Comparison of ENCODE assay signal across 2 cellular contexts in the genomic region with DNA sequence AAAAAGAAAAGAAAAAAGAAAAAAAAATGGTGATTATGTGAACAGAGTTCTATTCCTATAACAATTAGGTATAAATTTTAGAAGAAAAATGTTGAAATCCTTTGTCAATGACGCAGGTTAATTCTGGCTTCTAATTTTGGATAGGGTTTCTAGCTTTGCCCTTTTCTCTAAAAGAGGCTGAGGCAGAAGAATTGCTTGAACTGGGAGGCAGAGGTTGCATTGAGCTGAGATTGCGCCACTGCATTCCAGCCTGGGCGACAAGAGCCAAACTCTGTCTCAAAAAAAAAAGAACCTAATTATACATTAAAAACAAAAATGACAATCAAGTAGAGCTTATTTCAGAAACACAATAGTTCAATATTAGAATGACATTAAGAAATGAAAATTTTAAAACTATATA.
TF ChIP-seq lines count a peak whose summit lies in the region.

No MANE protein-coding gene starts in this region.

TF ChIP-seq in Ishikawa, 13 proteins besides CTCF, POLR2A, EP300 and RAD21 (continued from another document):
- TF ChIP-seq, protein P1, sequence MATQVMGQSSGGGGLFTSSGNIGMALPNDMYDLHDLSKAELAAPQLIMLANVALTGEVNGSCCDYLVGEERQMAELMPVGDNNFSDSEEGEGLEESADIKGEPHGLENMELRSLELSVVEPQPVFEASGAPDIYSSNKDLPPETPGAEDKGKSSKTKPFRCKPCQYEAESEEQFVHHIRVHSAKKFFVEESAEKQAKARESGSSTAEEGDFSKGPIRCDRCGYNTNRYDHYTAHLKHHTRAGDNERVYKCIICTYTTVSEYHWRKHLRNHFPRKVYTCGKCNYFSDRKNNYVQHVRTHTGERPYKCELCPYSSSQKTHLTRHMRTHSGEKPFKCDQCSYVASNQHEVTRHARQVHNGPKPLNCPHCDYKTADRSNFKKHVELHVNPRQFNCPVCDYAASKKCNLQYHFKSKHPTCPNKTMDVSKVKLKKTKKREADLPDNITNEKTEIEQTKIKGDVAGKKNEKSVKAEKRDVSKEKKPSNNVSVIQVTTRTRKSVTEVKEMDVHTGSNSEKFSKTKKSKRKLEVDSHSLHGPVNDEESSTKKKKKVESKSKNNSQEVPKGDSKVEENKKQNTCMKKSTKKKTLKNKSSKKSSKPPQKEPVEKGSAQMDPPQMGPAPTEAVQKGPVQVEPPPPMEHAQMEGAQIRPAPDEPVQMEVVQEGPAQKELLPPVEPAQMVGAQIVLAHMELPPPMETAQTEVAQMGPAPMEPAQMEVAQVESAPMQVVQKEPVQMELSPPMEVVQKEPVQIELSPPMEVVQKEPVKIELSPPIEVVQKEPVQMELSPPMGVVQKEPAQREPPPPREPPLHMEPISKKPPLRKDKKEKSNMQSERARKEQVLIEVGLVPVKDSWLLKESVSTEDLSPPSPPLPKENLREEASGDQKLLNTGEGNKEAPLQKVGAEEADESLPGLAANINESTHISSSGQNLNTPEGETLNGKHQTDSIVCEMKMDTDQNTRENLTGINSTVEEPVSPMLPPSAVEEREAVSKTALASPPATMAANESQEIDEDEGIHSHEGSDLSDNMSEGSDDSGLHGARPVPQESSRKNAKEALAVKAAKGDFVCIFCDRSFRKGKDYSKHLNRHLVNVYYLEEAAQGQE (IDR thresholded peaks at IDR 0.05; ENCODE audit: low read depth), result no peak
- TF ChIP-seq TCF12 (IDR thresholded peaks at IDR 0.05; ENCODE audit: low read depth) (no peak), FOXM1 (IDR thresholded peaks at IDR 0.05; ENCODE audit: borderline replicate concordance, low read depth) (no peak), CREB1 (IDR thresholded peaks at IDR 0.05; ENCODE audit: low read depth) (no peak), NFIC (IDR thresholded peaks at IDR 0.05) (no peak), ZBTB7A (IDR thresholded peaks at IDR 0.05; ENCODE audit: low read depth) (no peak), TAF1 (IDR thresholded peaks at IDR 0.05; ENCODE audit: low read depth) (no peak), EGR1 (IDR thresholded peaks at IDR 0.05) (no peak)
- TF ChIP-seq, protein P2, sequence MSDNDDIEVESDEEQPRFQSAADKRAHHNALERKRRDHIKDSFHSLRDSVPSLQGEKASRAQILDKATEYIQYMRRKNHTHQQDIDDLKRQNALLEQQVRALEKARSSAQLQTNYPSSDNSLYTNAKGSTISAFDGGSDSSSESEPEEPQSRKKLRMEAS (IDR thresholded peaks at IDR 0.05), result no peak
- TF ChIP-seq, protein P3, sequence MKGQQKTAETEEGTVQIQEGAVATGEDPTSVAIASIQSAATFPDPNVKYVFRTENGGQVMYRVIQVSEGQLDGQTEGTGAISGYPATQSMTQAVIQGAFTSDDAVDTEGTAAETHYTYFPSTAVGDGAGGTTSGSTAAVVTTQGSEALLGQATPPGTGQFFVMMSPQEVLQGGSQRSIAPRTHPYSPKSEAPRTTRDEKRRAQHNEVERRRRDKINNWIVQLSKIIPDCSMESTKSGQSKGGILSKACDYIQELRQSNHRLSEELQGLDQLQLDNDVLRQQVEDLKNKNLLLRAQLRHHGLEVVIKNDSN (IDR thresholded peaks at IDR 0.05), result no peak
TF ChIP-seq in Ishikawa: peak in this region for 2.

TF ChIP-seq in neural cell, 6 proteins besides CTCF, POLR2A, EP300 and RAD21 (continued from another document):
- TF ChIP-seq, protein P1 (IDR thresholded peaks at IDR 0.05; ENCODE audit: borderline replicate concordance), result no peak
